In genomic region chr14:20606190-20606901, GRCh38 we compare ENCODE assay signal across 8 cellular contexts. TPM values are rescaled to one million over a fixed set of nuclear protein-coding genes. Genes with fewer than 3 reads are reported as not detected.
DNase-seq lines count a peak whose midpoint lies in the region; ATAC-seq and TF ChIP-seq lines count a peak whose summit lies in the region.

No MANE protein-coding gene starts in this region.

- no peak for DNase-seq in GM12864 (ENCODE audit: low read depth)
- DNase-seq in SHP77 treated with DMSO at 0.1 percent for 48 hours (lab: John Stamatoyannopoulos, UW): peak; percentile 49
- DNase-seq in head of caudate nucleus: peak in 22 of 42 donors; percentile 20 to 76 (median 48)
- no peak for DNase-seq in activated CD8-positive, alpha-beta T cell treated with anti-CD3 and anti-CD28 coated beads for 36 hours
- DNase-seq in activated CD8-positive, alpha-beta T cell treated with anti-CD3 and anti-CD28 coated beads, Interleukin-2, amount 10 ng/mL, durations not matched to agents 7 days and 5 days: no peak

- no peak overlapping the region for H3K4me3 Mint-ChIP-seq in activated CD8-positive, alpha-beta T cell treated with anti-CD3 and anti-CD28 coated beads for 36 hours
- H3K4me3 Mint-ChIP-seq in activated CD8-positive, alpha-beta T cell treated with anti-CD3 and anti-CD28 coated beads, Interleukin-2, amount 10 ng/mL, durations not matched to agents 7 days and 5 days: no peak overlapping the region

- H3K36me3 Mint-ChIP-seq in activated CD8-positive, alpha-beta T cell treated with anti-CD3 and anti-CD28 coated beads for 36 hours (ENCODE audit: low read depth): no peaks in the 10 kb centered on the region
- H3K36me3 Mint-ChIP-seq in activated CD8-positive, alpha-beta T cell treated with anti-CD3 and anti-CD28 coated beads, Interleukin-2, amount 10 ng/mL, durations not matched to agents 7 days and 5 days (ENCODE audit: low read depth): no peaks in the 10 kb centered on the region

- POLR2A ChIA-PET in activated CD8-positive, alpha-beta T cell treated with anti-CD3 and anti-CD28 coated beads for 36 hours (lab: Charles Lee): no interaction called here
- POLR2A ChIA-PET in activated CD8-positive, alpha-beta T cell treated with anti-CD3 and anti-CD28 coated beads, Interleukin-2, amount 10 ng/mL, durations not matched to agents 7 days and 5 days (lab: Charles Lee): no interaction called here

- no peak overlapping the region for H3K27ac Mint-ChIP-seq in activated CD8-positive, alpha-beta T cell treated with anti-CD3 and anti-CD28 coated beads for 36 hours
- H3K27ac Mint-ChIP-seq in activated CD8-positive, alpha-beta T cell treated with anti-CD3 and anti-CD28 coated beads, Interleukin-2, amount 10 ng/mL, durations not matched to agents 7 days and 5 days: no peak overlapping the region

- no peaks in the 10 kb centered on the region for H3K4me1 Mint-ChIP-seq in activated CD8-positive, alpha-beta T cell treated with anti-CD3 and anti-CD28 coated beads for 36 hours (ENCODE audit: low read depth)
- peaks cover 4% of the 10 kb centered on the region for H3K4me1 Mint-ChIP-seq in activated CD8-positive, alpha-beta T cell treated with anti-CD3 and anti-CD28 coated beads, Interleukin-2, amount 10 ng/mL, durations not matched to agents 7 days and 5 days (ENCODE audit: low read depth)

- CTCF ChIA-PET in activated CD8-positive, alpha-beta T cell treated with anti-CD3 and anti-CD28 coated beads for 36 hours (lab: Charles Lee): interaction anchor here (1.1 to 7.3 kb wide), 4 partner anchors 85 to 278 kb away, joined by 3 to 104 read pairs (median 6); no protein-coding TSS in a partner anchor
- CTCF ChIA-PET in activated CD8-positive, alpha-beta T cell treated with anti-CD3 and anti-CD28 coated beads, Interleukin-2, amount 10 ng/mL, durations not matched to agents 7 days and 5 days (lab: Charles Lee): interaction anchor here (1.0 to 5.8 kb wide), 4 partner anchors 75 to 277 kb away, joined by 3 to 151 read pairs (median 32); partner anchors contain the start of genes CCNB1IP1 and TEP1

- TF ChIP-seq CTCF in 22Rv1 (IDR thresholded peaks at IDR 0.05) (peak; percentile 81), GM12864 (IDR thresholded peaks at IDR 0.05; ENCODE audit: low read depth, low read length, missing control alignments) (peak; percentile 56)
- no peak for TF ChIP-seq CTCF in activated CD8-positive, alpha-beta T cell treated with anti-CD3 and anti-CD28 coated beads for 36 hours (IDR thresholded peaks at IDR 0.05)

- no peak overlapping the region for H3K27ac ChIP-seq in 22Rv1

- no peaks in the 10 kb centered on the region for H3K9me3 Mint-ChIP-seq in activated CD8-positive, alpha-beta T cell treated with anti-CD3 and anti-CD28 coated beads for 36 hours
- H3K9me3 Mint-ChIP-seq in activated CD8-positive, alpha-beta T cell treated with anti-CD3 and anti-CD28 coated beads, Interleukin-2, amount 10 ng/mL, durations not matched to agents 7 days and 5 days (ENCODE audit: insufficient read depth): no peaks in the 10 kb centered on the region

- ATAC-seq in HG02798 (IDR thresholded peaks at IDR 0.05; ENCODE audit: poor library complexity, unreplicated experiment): no peak
- ATAC-seq in GM19023 (IDR thresholded peaks at IDR 0.05; ENCODE audit: unreplicated experiment): no peak
- no peak for ATAC-seq in activated CD8-positive, alpha-beta T cell treated with anti-CD3 and anti-CD28 coated beads for 36 hours
- ATAC-seq in activated CD8-positive, alpha-beta T cell treated with anti-CD3 and anti-CD28 coated beads, Interleukin-2, amount 10 ng/mL, durations not matched to agents 7 days and 5 days: no peak

- intact Hi-C loops in head of caudate nucleus (cut with DNase I): loop anchor here (5.0 kb wide), 1 partner anchor 279 kb away; no protein-coding TSS in a partner anchor
- intact Hi-C loops in activated CD8-positive, alpha-beta T cell treated with anti-CD3 and anti-CD28 coated beads for 36 hours (cut with micrococcal nuclease): no loop called here

- H3K4me3 ChIP-seq in GM12864 (ENCODE audit: low read depth, low read length): no peak overlapping the region

- H3K27me3 Mint-ChIP-seq in activated CD8-positive, alpha-beta T cell treated with anti-CD3 and anti-CD28 coated beads for 36 hours: no peaks in the 10 kb centered on the region
- no peaks in the 10 kb centered on the region for H3K27me3 Mint-ChIP-seq in activated CD8-positive, alpha-beta T cell treated with anti-CD3 and anti-CD28 coated beads, Interleukin-2, amount 10 ng/mL, durations not matched to agents 7 days and 5 days (ENCODE audit: low read depth)

RNA-seq across cellular contexts. Expression of gene RNASE12, which starts 15.2 kb away (rescaled TPM):
- not detected for total RNA-seq in activated CD8-positive, alpha-beta T cell treated with anti-CD3 and anti-CD28 coated beads for 36 hours
- not detected for total RNA-seq in activated CD8-positive, alpha-beta T cell treated with anti-CD3 and anti-CD28 coated beads, Interleukin-2, amount 10 ng/mL, durations not matched to agents 7 days and 5 days

RNA-seq across cellular contexts. Expression of gene RNASE11, which starts 18.5 kb away (rescaled TPM):
- not detected for total RNA-seq in activated CD8-positive, alpha-beta T cell treated with anti-CD3 and anti-CD28 coated beads for 36 hours
- not detected for total RNA-seq in activated CD8-positive, alpha-beta T cell treated with anti-CD3 and anti-CD28 coated beads, Interleukin-2, amount 10 ng/mL, durations not matched to agents 7 days and 5 days

RNA-seq across cellular contexts. Expression of gene OR6S1, which starts 35.1 kb away (rescaled TPM):
- not detected for total RNA-seq in activated CD8-positive, alpha-beta T cell treated with anti-CD3 and anti-CD28 coated beads for 36 hours
- not detected for total RNA-seq in activated CD8-positive, alpha-beta T cell treated with anti-CD3 and anti-CD28 coated beads, Interleukin-2, amount 10 ng/mL, durations not matched to agents 7 days and 5 days

RNA-seq across cellular contexts. Expression of gene RNASE9, which starts 45.5 kb away (rescaled TPM):
- total RNA-seq in activated CD8-positive, alpha-beta T cell treated with anti-CD3 and anti-CD28 coated beads for 36 hours: not detected
- total RNA-seq in activated CD8-positive, alpha-beta T cell treated with anti-CD3 and anti-CD28 coated beads, Interleukin-2, amount 10 ng/mL, durations not matched to agents 7 days and 5 days: not detected

Comparison
In these comparisons a context has a peak if more than half of its experiments do, and no peak if none do; other contexts are left out.
1. DNase-seq: peak in SHP77 treated with DMSO at 0.1 percent for 48 hours (single experiment) and head of caudate nucleus (22 of 42); none in GM12864 (single experiment), activated CD8-positive, alpha-beta T cell treated with anti-CD3 and anti-CD28 coated beads for 36 hours (single experiment) and activated CD8-positive, alpha-beta T cell treated with anti-CD3 and anti-CD28 coated beads, Interleukin-2, amount 10 ng/mL, durations not matched to agents 7 days and 5 days (single experiment).